10 cellular contexts compared by ENCODE assay signal in genomic region chr3:100002599-100003350, GRCh38.
DNase-seq lines count a peak whose midpoint lies in the region; ATAC-seq and TF ChIP-seq lines count a peak whose summit lies in the region.
"Had no signal": no experiment of that assay in that cellular context is flagged by ENCODE, and none has a peak within 500 bp of the region (broad histone marks: within the 10 kb centered on the region; RNA-seq: fewer than 3 reads in every experiment).

No MANE protein-coding gene starts in this region.

- intact Hi-C loops in activated CD8-positive, alpha-beta T cell treated with anti-CD3 and anti-CD28 coated beads for 36 hours (cut with micrococcal nuclease), result no loop called here
- intact Hi-C loops in transverse colon (cut with DNase I; ENCODE audit: low total_unique reads), result no loop called here

- H3K4me3 Mint-ChIP-seq in activated CD8-positive, alpha-beta T cell treated with anti-CD3 and anti-CD28 coated beads for 36 hours, result no peak overlapping the region
- H3K4me3 Mint-ChIP-seq in activated CD8-positive, alpha-beta T cell treated with anti-CD3 and anti-CD28 coated beads, Interleukin-2, amount 10 ng/mL, durations not matched to agents 7 days and 5 days, result no peak overlapping the region
- no peak overlapping the region for H3K4me3 Mint-ChIP-seq in activated CD4-positive, alpha-beta T cell treated with anti-CD3 and anti-CD28 coated beads, Interleukin-2, amount 10 ng/mL, durations not matched to agents 7 days and 5 days
- H3K4me3 Mint-ChIP-seq: activated naive CD8-positive, alpha-beta T cell treated with anti-CD3 and anti-CD28 coated beads, Interleukin-2, amount 10 ng/mL, durations not matched to agents 7 days and 5 days had no signal

- H3K9me3 ChIP-seq in transverse colon, result no peaks in the 10 kb centered on the region

- H3K27ac ChIP-seq in transverse colon, result peak overlapping the region; percentile 68 to 74 (median 72)

- ATAC-seq in activated CD8-positive, alpha-beta T cell treated with anti-CD3 and anti-CD28 coated beads for 36 hours, result peak; percentile 74
- ATAC-seq in activated CD8-positive, alpha-beta T cell treated with anti-CD3 and anti-CD28 coated beads, Interleukin-2, amount 10 ng/mL, durations not matched to agents 7 days and 5 days, result no peak
- no peak for ATAC-seq in GM21423 (IDR thresholded peaks at IDR 0.05; ENCODE audit: unreplicated experiment)

- peaks cover 11 to 54% (median 30%) of the 10 kb centered on the region in 4 donors for H3K4me1 ChIP-seq in transverse colon

- no peak overlapping the region for H3K27ac Mint-ChIP-seq in activated CD8-positive, alpha-beta T cell treated with anti-CD3 and anti-CD28 coated beads for 36 hours
- no peak overlapping the region for H3K27ac Mint-ChIP-seq in activated CD8-positive, alpha-beta T cell treated with anti-CD3 and anti-CD28 coated beads, Interleukin-2, amount 10 ng/mL, durations not matched to agents 7 days and 5 days
- no peak overlapping the region for H3K27ac Mint-ChIP-seq in activated CD4-positive, alpha-beta T cell treated with anti-CD3 and anti-CD28 coated beads, Interleukin-2, amount 10 ng/mL, durations not matched to agents 7 days and 5 days
- H3K27ac Mint-ChIP-seq: activated naive CD8-positive, alpha-beta T cell treated with anti-CD3 and anti-CD28 coated beads, Interleukin-2, amount 10 ng/mL, durations not matched to agents 7 days and 5 days had no signal

- CTCF ChIA-PET in activated CD8-positive, alpha-beta T cell treated with anti-CD3 and anti-CD28 coated beads for 36 hours (lab: Charles Lee), result interaction anchor here (0.7 to 1.2 kb wide), 4 partner anchors 14 to 251 kb away, joined by 3 read pairs; no protein-coding TSS in a partner anchor
- CTCF ChIA-PET in activated CD8-positive, alpha-beta T cell treated with anti-CD3 and anti-CD28 coated beads, Interleukin-2, amount 10 ng/mL, durations not matched to agents 7 days and 5 days (lab: Charles Lee), result interaction anchor here (1.1 kb wide), 1 partner anchor 11 kb away, joined by 3 read pairs; no protein-coding TSS in a partner anchor
- CTCF ChIA-PET in activated CD4-positive, alpha-beta T cell treated with anti-CD3 and anti-CD28 coated beads, Interleukin-2, amount 10 ng/mL, durations not matched to agents 7 days and 5 days (lab: Charles Lee), result no interaction called here

- H3K4me3 ChIP-seq in transverse colon, result no peak overlapping the region

- H3K27me3 ChIP-seq in transverse colon, result no peaks in the 10 kb centered on the region

- peak; percentile 1 for DNase-seq in activated CD8-positive, alpha-beta T cell treated with anti-CD3 and anti-CD28 coated beads for 36 hours
- DNase-seq in activated CD8-positive, alpha-beta T cell treated with anti-CD3 and anti-CD28 coated beads, Interleukin-2, amount 10 ng/mL, durations not matched to agents 7 days and 5 days, result no peak
- DNase-seq in T1000 (lab: John Stamatoyannopoulos, UW) (peak; percentile 34), hepatic stellate cell (ENCODE audit: low spot score) (peak; percentile 29), transverse colon (peak; percentile 49), epidermal melanocyte (ENCODE audit: insufficient read length, low spot score) (no peak)
- DNase-seq in activated CD4-positive, alpha-beta T cell treated with anti-CD3 and anti-CD28 coated beads, Interleukin-2, amount 10 ng/mL, durations not matched to agents 7 days and 5 days, result no peak
- DNase-seq: activated naive CD8-positive, alpha-beta T cell treated with anti-CD3 and anti-CD28 coated beads, Interleukin-2, amount 10 ng/mL, durations not matched to agents 7 days and 5 days; DND-41 had no signal

- in situ Hi-C loops in transverse colon (cut with MboI; ENCODE audit: low pct_ligation_motif_present in 1 of 4, low pct_unique_long_range_greater_than_20kb in 1 of 4, low sequenced_read_pairs in 3 of 4), result no loop called here

- no peak for TF ChIP-seq CTCF in activated CD8-positive, alpha-beta T cell treated with anti-CD3 and anti-CD28 coated beads for 36 hours (IDR thresholded peaks at IDR 0.05)
- no peak for TF ChIP-seq CTCF in transverse colon (IDR thresholded peaks at IDR 0.05)

- no peak for TF ChIP-seq POLR2A in transverse colon (IDR thresholded peaks at IDR 0.05)

- peaks cover 7% of the 10 kb centered on the region for H3K36me3 Mint-ChIP-seq in activated CD8-positive, alpha-beta T cell treated with anti-CD3 and anti-CD28 coated beads for 36 hours (ENCODE audit: low read depth)
- no peaks in the 10 kb centered on the region for H3K36me3 Mint-ChIP-seq in activated CD8-positive, alpha-beta T cell treated with anti-CD3 and anti-CD28 coated beads, Interleukin-2, amount 10 ng/mL, durations not matched to agents 7 days and 5 days (ENCODE audit: low read depth)
- H3K36me3 Mint-ChIP-seq in activated CD4-positive, alpha-beta T cell treated with anti-CD3 and anti-CD28 coated beads, Interleukin-2, amount 10 ng/mL, durations not matched to agents 7 days and 5 days (ENCODE audit: low read depth), result no peaks in the 10 kb centered on the region

- H3K4me1 Mint-ChIP-seq in activated CD8-positive, alpha-beta T cell treated with anti-CD3 and anti-CD28 coated beads for 36 hours (ENCODE audit: low read depth), result peaks cover 7% of the 10 kb centered on the region
- H3K4me1 Mint-ChIP-seq in activated CD8-positive, alpha-beta T cell treated with anti-CD3 and anti-CD28 coated beads, Interleukin-2, amount 10 ng/mL, durations not matched to agents 7 days and 5 days (ENCODE audit: low read depth), result peaks cover 8% of the 10 kb centered on the region
- peaks cover 6% of the 10 kb centered on the region for H3K4me1 Mint-ChIP-seq in activated CD4-positive, alpha-beta T cell treated with anti-CD3 and anti-CD28 coated beads, Interleukin-2, amount 10 ng/mL, durations not matched to agents 7 days and 5 days

- no peaks in the 10 kb centered on the region for H3K36me3 ChIP-seq in transverse colon

- 44 to 60% methylated on average over 1 to 4 of the region's 4 CpGs for WGBS in transverse colon (ENCODE audit: low coverage in 1 of 2), 2 donors

- no peak for TF ChIP-seq EP300 in transverse colon (IDR thresholded peaks at IDR 0.05; ENCODE audit: low read depth)

- POLR2A ChIA-PET in activated CD8-positive, alpha-beta T cell treated with anti-CD3 and anti-CD28 coated beads for 36 hours (lab: Charles Lee), result no interaction called here
- POLR2A ChIA-PET in activated CD8-positive, alpha-beta T cell treated with anti-CD3 and anti-CD28 coated beads, Interleukin-2, amount 10 ng/mL, durations not matched to agents 7 days and 5 days (lab: Charles Lee), result no interaction called here
- POLR2A ChIA-PET in activated CD4-positive, alpha-beta T cell treated with anti-CD3 and anti-CD28 coated beads, Interleukin-2, amount 10 ng/mL, durations not matched to agents 7 days and 5 days (lab: Charles Lee), result no interaction called here

- H3K9me3 Mint-ChIP-seq in activated CD8-positive, alpha-beta T cell treated with anti-CD3 and anti-CD28 coated beads for 36 hours, result no peaks in the 10 kb centered on the region
- H3K9me3 Mint-ChIP-seq in activated CD8-positive, alpha-beta T cell treated with anti-CD3 and anti-CD28 coated beads, Interleukin-2, amount 10 ng/mL, durations not matched to agents 7 days and 5 days (ENCODE audit: insufficient read depth), result no peaks in the 10 kb centered on the region
- H3K9me3 Mint-ChIP-seq in activated CD4-positive, alpha-beta T cell treated with anti-CD3 and anti-CD28 coated beads, Interleukin-2, amount 10 ng/mL, durations not matched to agents 7 days and 5 days, result peaks cover 2% of the 10 kb centered on the region

- no peaks in the 10 kb centered on the region for H3K27me3 Mint-ChIP-seq in activated CD8-positive, alpha-beta T cell treated with anti-CD3 and anti-CD28 coated beads for 36 hours
- no peaks in the 10 kb centered on the region for H3K27me3 Mint-ChIP-seq in activated CD8-positive, alpha-beta T cell treated with anti-CD3 and anti-CD28 coated beads, Interleukin-2, amount 10 ng/mL, durations not matched to agents 7 days and 5 days (ENCODE audit: low read depth)
- no peaks in the 10 kb centered on the region for H3K27me3 Mint-ChIP-seq in activated CD4-positive, alpha-beta T cell treated with anti-CD3 and anti-CD28 coated beads, Interleukin-2, amount 10 ng/mL, durations not matched to agents 7 days and 5 days
- H3K27me3 Mint-ChIP-seq: activated naive CD8-positive, alpha-beta T cell treated with anti-CD3 and anti-CD28 coated beads, Interleukin-2, amount 10 ng/mL, durations not matched to agents 7 days and 5 days had no signal

Comparison
In these comparisons a context has a peak if more than half of its experiments do, and no peak if none do; other contexts are left out.
1. DNase-seq: peak in activated CD8-positive, alpha-beta T cell treated with anti-CD3 and anti-CD28 coated beads for 36 hours (single experiment), T1000 (single experiment), hepatic stellate cell (single experiment) and transverse colon (single experiment); none in activated CD8-positive, alpha-beta T cell treated with anti-CD3 and anti-CD28 coated beads, Interleukin-2, amount 10 ng/mL, durations not matched to agents 7 days and 5 days (single experiment), epidermal melanocyte (single experiment) and activated CD4-positive, alpha-beta T cell treated with anti-CD3 and anti-CD28 coated beads, Interleukin-2, amount 10 ng/mL, durations not matched to agents 7 days and 5 days (single experiment).